In genomic region chr12:120116443-120116791, GRCh38 we compare ENCODE assay signal across 8 cellular contexts. TPM values are rescaled to one million over a fixed set of nuclear protein-coding genes. Genes with fewer than 3 reads are reported as not detected.
DNase-seq lines count a peak whose midpoint lies in the region; ATAC-seq and TF ChIP-seq lines count a peak whose summit lies in the region.

TSS of gene RAB35 (minus strand) at chr12:120116753. CDS start at chr12:120116650, 103 bp downstream.

- CTCF ChIA-PET in activated CD8-positive, alpha-beta memory T cell treated with anti-CD3 and anti-CD28 coated beads for 36 hours (lab: Charles Lee), result interaction anchor here (1.1 to 2.1 kb wide), 3 partner anchors 29 to 103 kb away, joined by 3 to 10 read pairs (median 8); partner anchors contain the start of gene RPLP0
- CTCF ChIA-PET in activated CD8-positive, alpha-beta T cell treated with anti-CD3 and anti-CD28 coated beads, Interleukin-2, amount 10 ng/mL, durations not matched to agents 7 days and 5 days (lab: Charles Lee), result interaction anchor here (1.1 to 4.3 kb wide), 4 partner anchors 11 to 112 kb away, joined by 3 to 28 read pairs (median 6); partner anchors contain the start of gene RPLP0

- intact Hi-C loops in left cardiac atrium (cut with DNase I), result no loop called here

- no peak for TF ChIP-seq CTCF in retinal pigment epithelial cell (conservative IDR thresholded peaks at IDR 0.05; ENCODE audit: low read depth, low read length)

- peaks cover 56% of the 10 kb centered on the region for H3K36me3 Mint-ChIP-seq in activated CD8-positive, alpha-beta T cell treated with anti-CD3 and anti-CD28 coated beads, Interleukin-2, amount 10 ng/mL, durations not matched to agents 7 days and 5 days (ENCODE audit: low read depth)

- peak within 1 kb of the TSS; percentile 96 for H3K4me3 Mint-ChIP-seq in activated CD8-positive, alpha-beta T cell treated with anti-CD3 and anti-CD28 coated beads, Interleukin-2, amount 10 ng/mL, durations not matched to agents 7 days and 5 days

- no peaks in the 10 kb centered on the region for H3K27me3 Mint-ChIP-seq in activated CD8-positive, alpha-beta T cell treated with anti-CD3 and anti-CD28 coated beads, Interleukin-2, amount 10 ng/mL, durations not matched to agents 7 days and 5 days (ENCODE audit: low read depth)

- H3K9me3 Mint-ChIP-seq in activated CD8-positive, alpha-beta T cell treated with anti-CD3 and anti-CD28 coated beads, Interleukin-2, amount 10 ng/mL, durations not matched to agents 7 days and 5 days (ENCODE audit: insufficient read depth), result no peaks in the 10 kb centered on the region

- peaks cover 77% of the 10 kb centered on the region for H3K4me1 Mint-ChIP-seq in activated CD8-positive, alpha-beta T cell treated with anti-CD3 and anti-CD28 coated beads, Interleukin-2, amount 10 ng/mL, durations not matched to agents 7 days and 5 days (ENCODE audit: low read depth)

- DNase-seq in activated CD8-positive, alpha-beta memory T cell treated with anti-CD3 and anti-CD28 coated beads, Interleukin-2, amount 50 U/mL, for 48 hours, result no peak
- no peak for DNase-seq in activated CD8-positive, alpha-beta T cell treated with anti-CD3 and anti-CD28 coated beads, Interleukin-2, amount 10 ng/mL, durations not matched to agents 7 days and 5 days
- DNase-seq in left cardiac atrium (no peak), retinal pigment epithelial cell (ENCODE audit: low read depth) (no peak), NCI-H1105 treated with DMSO at 0.1 percent for 48 hours (lab: John Stamatoyannopoulos, UW) (no peak)
- DNase-seq in stimulated activated CD4-positive, alpha-beta T cell treated with anti-CD3 and anti-CD28 coated beads, Interleukin-15, amount 100 ng/mL, for 24 hours, result no peak

- no peak for ATAC-seq in activated CD8-positive, alpha-beta T cell treated with anti-CD3 and anti-CD28 coated beads, Interleukin-2, amount 10 ng/mL, durations not matched to agents 7 days and 5 days
- ATAC-seq in left cardiac atrium (no peak), HG02981 (IDR thresholded peaks at IDR 0.05; ENCODE audit: unreplicated experiment) (no peak)

- H3K27ac Mint-ChIP-seq in activated CD8-positive, alpha-beta T cell treated with anti-CD3 and anti-CD28 coated beads, Interleukin-2, amount 10 ng/mL, durations not matched to agents 7 days and 5 days, result peak within 1 kb of the TSS; percentile 90

- peak within 1 kb of the TSS; percentile 84 for H3K4me3 ChIP-seq in retinal pigment epithelial cell (ENCODE audit: low read length)

- POLR2A ChIA-PET in activated CD8-positive, alpha-beta memory T cell treated with anti-CD3 and anti-CD28 coated beads for 36 hours (lab: Charles Lee), result interaction anchor here (0.6 to 3.2 kb wide), 11 partner anchors 10 to 202 kb away, joined by 3 to 41 read pairs (median 9); partner anchors contain the start of genes BICDL1, RNU4-2 and RPLP0
- POLR2A ChIA-PET in activated CD8-positive, alpha-beta T cell treated with anti-CD3 and anti-CD28 coated beads, Interleukin-2, amount 10 ng/mL, durations not matched to agents 7 days and 5 days (lab: Charles Lee), result interaction anchor here (0.8 to 10.6 kb wide), 11 partner anchors 9 to 640 kb away, joined by 3 to 82 read pairs (median 5); partner anchors contain the start of genes RNU4-1, RNU4-2 and RPLP0

RNA-seq across cellular contexts. Expression of gene RAB35, which starts in this region (rescaled TPM):
- 10 to 100 TPM; 71.2 to 71.3 TPM for total RNA-seq in activated CD8-positive, alpha-beta memory T cell treated with anti-CD3 and anti-CD28 coated beads for 36 hours
- 10 to 100 TPM; 61.0 to 64.6 TPM for total RNA-seq in activated CD8-positive, alpha-beta T cell treated with anti-CD3 and anti-CD28 coated beads, Interleukin-2, amount 10 ng/mL, durations not matched to agents 7 days and 5 days
- 10 to 100 TPM; 26.7 to 42.2 TPM for total RNA-seq in left cardiac atrium
